Comparison of ENCODE assay signal across 15 cellular contexts in genomic region chr13:48563611-48564010, GRCh38.
"Had no signal": no experiment of that assay in that cellular context is flagged by ENCODE, and none has a peak within 500 bp of the region (broad histone marks: within the 10 kb centered on the region; RNA-seq: fewer than 3 reads in every experiment).

No MANE protein-coding gene starts in this region.

- H3K27ac Mint-ChIP-seq: mesothelial cell of epicardium; stimulated activated naive CD8-positive, alpha-beta T cell treated with anti-CD3 and anti-CD28 coated beads, Interleukin-15, amount 100 ng/mL, for 72 hours had no signal

- DNase-seq: activated CD4-positive, alpha-beta T cell treated with anti-CD3 and anti-CD28 coated beads for 4 hours; activated CD8-positive, alpha-beta memory T cell treated with anti-CD3 and anti-CD28 coated beads for 24 hours; activated naive CD4-positive, alpha-beta T cell treated with Interleukin-2 at 50 U/mL for 16 hours; activated T-cell treated with anti-CD3 and anti-CD28 coated beads for 4 hours; effector CD4-positive, alpha-beta T cell; immature natural killer cell; lower lobe of right lung; right lobe of liver; stimulated activated naive CD8-positive, alpha-beta T cell treated with anti-CD3 and anti-CD28 coated beads, Interleukin-15, amount 100 ng/mL, for 72 hours; T-cell; upper lobe of left lung had no signal

- ATAC-seq: lower lobe of right lung; stimulated activated naive CD8-positive, alpha-beta T cell treated with anti-CD3 and anti-CD28 coated beads, Interleukin-15, amount 100 ng/mL, for 72 hours; T-cell had no signal

- H3K9me3 ChIP-seq: lower lobe of right lung, right lobe of liver, upper lobe of left lung had no signal

- H3K4me3 ChIP-seq: cardiac muscle cell, lower lobe of right lung, right lobe of liver, upper lobe of left lung had no signal

- FAIRE-seq: colon had no signal

- H3K4me3 Mint-ChIP-seq: mesothelial cell of epicardium, neural crest cell, T-cell had no signal

- H3K27ac ChIP-seq: cardiac muscle cell, lower lobe of right lung, right lobe of liver had no signal

- H3K36me3 ChIP-seq: cardiac muscle cell, lower lobe of right lung, right lobe of liver, upper lobe of left lung had no signal

- H3K9me3 Mint-ChIP-seq: immature natural killer cell; neural crest cell; stimulated activated naive CD8-positive, alpha-beta T cell treated with anti-CD3 and anti-CD28 coated beads, Interleukin-15, amount 100 ng/mL, for 72 hours; T-cell had no signal

- H3K27me3 ChIP-seq: cardiac muscle cell, right lobe of liver, upper lobe of left lung had no signal
